Comparison of ENCODE assay signal across 14 cellular contexts in genomic region chrX:153281784-153282183, GRCh38. TPM values are rescaled to one million over a fixed set of nuclear protein-coding genes. Genes with fewer than 3 reads are reported as not detected.
"Had no signal": no experiment of that assay in that cellular context is flagged by ENCODE, and none has a peak within 500 bp of the region (broad histone marks: within the 10 kb centered on the region; RNA-seq: fewer than 3 reads in every experiment).

No MANE protein-coding gene starts in this region.

RNA-seq across cellular contexts. Expression of gene PNMA6F, which starts 39.8 kb away (rescaled TPM):
- total RNA-seq: activated B cell treated with CpG ODN at 0.5 μM for 24 hours; activated CD4-positive, alpha-beta memory T cell treated with anti-CD3 and anti-CD28 coated beads for 36 hours; activated CD4-positive, alpha-beta memory T cell treated with anti-CD3 and anti-CD28 coated beads, Interleukin-2, amount 10 ng/mL, durations not matched to agents 7 days and 5 days; activated CD4-positive, alpha-beta T cell treated with anti-CD3 and anti-CD28 coated beads for 36 hours; activated CD4-positive, alpha-beta T cell treated with anti-CD3 and anti-CD28 coated beads, Interleukin-2, amount 10 ng/mL, durations not matched to agents 24 days and 14 days; activated CD4-positive, alpha-beta T cell treated with anti-CD3 and anti-CD28 coated beads, Interleukin-2, amount 10 ng/mL, durations not matched to agents 7 days and 5 days; activated CD8-positive, alpha-beta memory T cell treated with anti-CD3 and anti-CD28 coated beads for 36 hours; activated CD8-positive, alpha-beta memory T cell treated with anti-CD3 and anti-CD28 coated beads, Interleukin-2, amount 10 ng/mL, durations not matched to agents 7 days and 5 days; activated CD8-positive, alpha-beta T cell treated with anti-CD3 and anti-CD28 coated beads for 36 hours; activated CD8-positive, alpha-beta T cell treated with anti-CD3 and anti-CD28 coated beads, Interleukin-2, amount 10 ng/mL, durations not matched to agents 7 days and 5 days; T-cell; T-helper 1 cell treated with Interleukin-12 subunit alpha and Interleukin-12 subunit beta and Interleukin-4 antibody, amounts not matched to agents 30 ng/mL and 1 ng/mL, for 36 hours; T-helper 17 cell; T-helper 2 cell treated with Interferon-gamma antibody and Interleukin-4, amounts not matched to agents 100 ng/mL and 5 ng/mL, for 36 hours had no signal
